20 cellular contexts compared by ENCODE assay signal in the genomic region with DNA sequence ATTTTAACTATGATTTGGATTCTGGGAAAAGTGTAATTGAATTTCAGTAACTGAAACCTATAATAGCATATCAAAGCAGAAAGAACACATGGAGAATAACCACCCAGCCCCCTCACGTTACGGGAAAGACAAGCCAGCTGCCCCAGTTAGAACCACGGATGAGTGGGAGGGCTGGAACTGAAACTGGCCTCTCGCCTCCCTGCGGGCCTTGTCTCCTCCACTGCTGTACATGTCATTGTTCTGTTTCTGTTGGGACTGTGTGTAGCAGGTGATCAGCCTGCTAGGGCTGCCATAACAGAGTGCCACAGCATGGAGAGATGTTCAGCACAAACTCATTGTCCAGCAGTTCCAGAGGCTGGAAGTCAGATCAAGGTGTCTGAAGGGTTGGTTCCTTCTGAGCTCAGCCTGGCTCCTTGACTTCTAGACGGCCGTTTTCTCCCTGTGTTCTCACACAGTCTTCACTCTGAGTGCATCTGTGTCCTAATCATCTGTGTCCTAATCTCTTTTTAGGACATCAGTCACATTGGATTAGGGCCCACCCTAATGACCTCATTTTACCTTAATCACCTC. TPM values are rescaled to one million over a fixed set of nuclear protein-coding genes. Genes with fewer than 3 reads are reported as not detected.
A peak's percentile ranks its signal among the peaks of the same experiment; 100 is the strongest.
DNase-seq lines count a peak whose midpoint lies in the region; ATAC-seq, FAIRE-seq and TF ChIP-seq lines count a peak whose summit lies in the region.
"Had no signal": no experiment of that assay in that cellular context is flagged by ENCODE, and none has a peak within 500 bp of the region (broad histone marks: within the 10 kb centered on the region; RNA-seq: fewer than 3 reads in every experiment).

No MANE protein-coding gene starts in this region.

- peaks cover 4% of the 10 kb centered on the region for H3K36me3 Mint-ChIP-seq in T-helper 17 cell (ENCODE audit: low read depth)
- H3K36me3 Mint-ChIP-seq: natural killer cell treated with Interleukin-12 subunit alpha and Interleukin-12 subunit beta and Interleukin-15 and Interleukin-18, amount 100 ng/mL, for 72 hours had no signal

- no peak overlapping the region for H3K4me3 Mint-ChIP-seq in T-helper 17 cell
- H3K4me3 Mint-ChIP-seq: dendritic cell treated with granulocyte-macrophage colony-stimulating factor and Interleukin-4, amounts not matched to agents 40 ng/mL and 50 ng/mL, for 4 days; natural killer cell treated with Interleukin-12 subunit alpha and Interleukin-12 subunit beta and Interleukin-15 and Interleukin-18, amount 100 ng/mL, for 72 hours; stimulated activated naive CD8-positive, alpha-beta T cell treated with anti-CD3 and anti-CD28 coated beads, Interleukin-15, amount 100 ng/mL, for 72 hours; T-cell had no signal

- peak; percentile 54 for FAIRE-seq in GM12892 (lab: Jason Lieb, UNC)

- H3K27me3 Mint-ChIP-seq in T-helper 17 cell, result no peaks in the 10 kb centered on the region
- H3K27me3 Mint-ChIP-seq: dendritic cell treated with granulocyte-macrophage colony-stimulating factor and Interleukin-4, amounts not matched to agents 40 ng/mL and 50 ng/mL, for 4 days; stimulated activated naive CD8-positive, alpha-beta T cell treated with anti-CD3 and anti-CD28 coated beads, Interleukin-15, amount 100 ng/mL, for 72 hours; T-cell had no signal

- TF ChIP-seq POLR2A in GM12892 (IDR thresholded peaks at IDR 0.05; ENCODE audit: low read depth, low read length), result no peak

- H3K9me3 ChIP-seq in T-helper 17 cell (ENCODE audit: control insufficient read depth, low read length, poor library complexity, severe bottlenecking), result no peaks in the 10 kb centered on the region
- H3K9me3 ChIP-seq: body of pancreas, prostate gland had no signal

- H3K4me1 Mint-ChIP-seq in T-helper 17 cell, result peaks cover 2% of the 10 kb centered on the region
- H3K4me1 Mint-ChIP-seq: stimulated activated naive CD8-positive, alpha-beta T cell treated with anti-CD3 and anti-CD28 coated beads, Interleukin-15, amount 100 ng/mL, for 72 hours; T-cell had no signal

- DNase-seq in GM12892 (ENCODE audit: insufficient read length), result peak; percentile 12
- no peak for DNase-seq in T-helper 17 cell
- no peak for DNase-seq in NOMO-1 treated with DMSO at 0.1 percent for 48 hours (lab: John Stamatoyannopoulos, UW; ENCODE audit: unreplicated experiment)
- no peak for DNase-seq in iPS-NIHi11 (ENCODE audit: low spot score)
- no peak for DNase-seq in UCSD-AML1 (lab: John Stamatoyannopoulos, UW; ENCODE audit: unreplicated experiment)
- DNase-seq: activated naive CD4-positive, alpha-beta T cell treated with anti-CD3 and anti-CD28 coated beads, Interleukin-2, amount 50 U/mL, for 16 hours; body of pancreas; erythroblast; glutamatergic neuron; mesenchymal stem cell; NCI-H1105; stimulated activated CD4-positive, alpha-beta T cell treated with anti-CD3 and anti-CD28 coated beads, Interleukin-12 subunit alpha, Interleukin-12 subunit beta, amount 100 ng/mL, for 4 hours; stimulated activated naive CD8-positive, alpha-beta T cell treated with anti-CD3 and anti-CD28 coated beads, Interleukin-15, amount 100 ng/mL, for 72 hours; T-cell had no signal

- ATAC-seq in GM21360 (IDR thresholded peaks at IDR 0.05; ENCODE audit: unreplicated experiment) (peak; percentile 85), HG02973 (IDR thresholded peaks at IDR 0.05; ENCODE audit: unreplicated experiment) (peak; percentile 91), T-helper 17 cell (no peak), GM18520 (IDR thresholded peaks at IDR 0.05; ENCODE audit: unreplicated experiment) (no peak)
- ATAC-seq: body of pancreas; natural killer cell treated with Interleukin-12 subunit alpha and Interleukin-12 subunit beta and Interleukin-15 and Interleukin-18, amount 100 ng/mL, for 72 hours; stimulated activated naive CD8-positive, alpha-beta T cell treated with anti-CD3 and anti-CD28 coated beads, Interleukin-15, amount 100 ng/mL, for 72 hours; T-cell had no signal

- H3K27ac Mint-ChIP-seq in T-helper 17 cell, result peak overlapping the region; percentile 41
- H3K27ac Mint-ChIP-seq: dendritic cell treated with granulocyte-macrophage colony-stimulating factor and Interleukin-4, amounts not matched to agents 40 ng/mL and 50 ng/mL, for 4 days; natural killer cell treated with Interleukin-12 subunit alpha and Interleukin-12 subunit beta and Interleukin-15 and Interleukin-18, amount 100 ng/mL, for 72 hours; stimulated activated naive CD8-positive, alpha-beta T cell treated with anti-CD3 and anti-CD28 coated beads, Interleukin-15, amount 100 ng/mL, for 72 hours; T-cell had no signal

RNA-seq across cellular contexts. Expression of gene MAP3K21, which starts 52.4 kb away (rescaled TPM):
- 0.04 TPM for polyA plus RNA-seq in GM12892 (2012; ENCODE audit: missing spikeins)
- total RNA-seq in T-helper 17 cell, result 1 to 10 TPM; 1.4 to 1.9 TPM

Comparison
In these comparisons a context has a peak if more than half of its experiments do, and no peak if none do; other contexts are left out.
1. ATAC-seq: peak in GM21360 (single experiment) and HG02973 (single experiment); none in T-helper 17 cell (single experiment) and GM18520 (single experiment).